Comparison of ENCODE assay signal across 27 cellular contexts in genomic region chr2:151407281-151407680, GRCh38. TPM values are rescaled to one million over a fixed set of nuclear protein-coding genes. Genes with fewer than 3 reads are reported as not detected.
"Had no signal": no experiment of that assay in that cellular context is flagged by ENCODE, and none has a peak within 500 bp of the region (broad histone marks: within the 10 kb centered on the region; RNA-seq: fewer than 3 reads in every experiment).

No MANE protein-coding gene starts in this region.

- H3K9me3 ChIP-seq: SJSA1 had no signal

- H3K27me3 Mint-ChIP-seq: IgD-negative memory B cell had no signal

- H3K36me3 Mint-ChIP-seq: IgD-negative memory B cell had no signal

- FAIRE-seq: HTR-8/SVneo, K562, RCC 7860 had no signal

- H3K27ac ChIP-seq: HL-60, KMS-11, SJSA1, SK-N-MC had no signal

- H3K4me3 ChIP-seq: K562, SJSA1, SK-N-MC had no signal

- H3K4me2 ChIP-seq: KMS-11 had no signal

- H3K27me3 ChIP-seq: SJSA1 had no signal

- ATAC-seq: K562 had no signal

- DNase-seq: Kasumi-1, MM.1S, NCI-H1092 treated with DMSO at 0.1 percent for 48 hours, NCI-H1436, NCI-H187, NCI-H2029, NCI-H2081 treated with DMSO at 0.1 percent for 48 hours, NCI-H2171, NCI-H226, NCI-H446, NCI-H510A, NCI-H524 treated with DMSO at 0.1 percent for 48 hours, NCI-H69, NCI-H774, Right ventricle myocardium superior, RPMI8226, SIG-M5, SW 1271 had no signal

- H3K9ac ChIP-seq: KMS-11 had no signal

RNA-seq across cellular contexts. Expression of gene TNFAIP6, which starts 49.9 kb away (rescaled TPM):
- total RNA-seq: K562, M059J had no signal
- polyA plus RNA-seq: IgD-negative memory B cell had no signal
